Comparison of ENCODE assay signal across 28 cellular contexts in the genomic region with DNA sequence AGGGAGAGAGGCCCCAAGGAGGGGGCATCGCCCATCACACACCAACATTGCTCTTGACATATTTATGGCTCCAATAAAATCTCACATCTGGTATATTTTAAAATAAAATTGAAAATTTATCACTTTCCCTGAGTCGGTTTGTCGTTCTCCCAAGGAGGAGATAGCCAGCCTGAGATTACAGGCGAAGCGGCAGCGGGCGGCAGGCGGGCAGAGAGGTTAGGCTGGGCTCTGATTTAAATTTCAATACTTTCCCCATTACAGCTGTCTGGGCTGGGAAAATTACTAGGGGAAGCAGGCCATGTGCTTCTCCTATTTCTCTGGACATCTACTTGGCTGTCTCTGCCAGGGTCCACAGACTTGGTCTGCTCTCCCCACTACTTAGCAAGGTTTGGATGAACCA.
DNase-seq lines count a peak whose midpoint lies in the region; ATAC-seq, FAIRE-seq and TF ChIP-seq lines count a peak whose summit lies in the region.
"Had no signal": no experiment of that assay in that cellular context is flagged by ENCODE, and none has a peak within 500 bp of the region (broad histone marks: within the 10 kb centered on the region; RNA-seq: fewer than 3 reads in every experiment).

No MANE protein-coding gene starts in this region.

- H4K8ac ChIP-seq in neuronal stem cell (ENCODE audit: low read depth, low read length), result no peak overlapping the region

- peaks cover 36% of the 10 kb centered on the region for H3K4me1 ChIP-seq in NT2/D1 (ENCODE audit: insufficient read depth, insufficient read length)
- H3K4me1 ChIP-seq in iPS-20b (ENCODE audit: insufficient read depth, low read length), result peaks cover 31% of the 10 kb centered on the region; the same call in 1 of the 2 replicates
- H3K4me1 ChIP-seq in neuronal stem cell (ENCODE audit: control insufficient read depth in 2 of 2, insufficient read depth in 1 of 2, low read depth in 1 of 2, low read length in 2 of 2), result peaks cover 18 to 55% of the 10 kb centered on the region in 2 donors
- no peaks in the 10 kb centered on the region for H3K4me1 ChIP-seq in prostate gland (replicated peaks)

- peak overlapping the region; percentile 20 for H3K27ac ChIP-seq in iPS-20b (ENCODE audit: low read length)
- no peak overlapping the region for H3K27ac ChIP-seq in neuronal stem cell (replicated peaks; ENCODE audit: low read length)
- H3K27ac ChIP-seq in prostate gland, result no peak overlapping the region
- H3K27ac ChIP-seq: BLaER1 treated with 17β-estradiol and CSF1 and Interleukin-3, amounts not matched to agents 10 nM and 100 nM; cardiac muscle cell; esophagus squamous epithelium; gastroesophageal sphincter; RWPE1; testis had no signal

- no peak overlapping the region for H3K23ac ChIP-seq in neuronal stem cell (ENCODE audit: low read depth, low read length, poor library complexity)

- H3K4me2 ChIP-seq in neuronal stem cell (ENCODE audit: insufficient read depth, low read length, poor library complexity, severe bottlenecking), result no peak overlapping the region

- no peaks in the 10 kb centered on the region for H3K27me3 ChIP-seq in NT2/D1 (ENCODE audit: insufficient read depth, insufficient read length)
- no peaks in the 10 kb centered on the region; the same call in 1 of the 2 replicates for H3K27me3 ChIP-seq in iPS-20b (ENCODE audit: insufficient read depth, low read length)
- H3K27me3 ChIP-seq in neuronal stem cell (ENCODE audit: control insufficient read depth in 3 of 3, insufficient read depth in 3 of 3, low read depth in 1 of 3, low read length in 3 of 3), result no peaks in the 10 kb centered on the region
- H3K27me3 ChIP-seq in prostate gland (replicated peaks; ENCODE audit: insufficient read depth), result peaks cover 2% of the 10 kb centered on the region
- H3K27me3 ChIP-seq: BLaER1 treated with 17β-estradiol and CSF1 and Interleukin-3, amounts not matched to agents 10 nM and 100 nM; cardiac muscle cell; gastroesophageal sphincter; testis had no signal

- no peak overlapping the region for H3K18ac ChIP-seq in neuronal stem cell (ENCODE audit: low read length)

- no peak overlapping the region for H4K91ac ChIP-seq in neuronal stem cell (ENCODE audit: low read depth, low read length, poor library complexity)

- H2BK120ac ChIP-seq in neuronal stem cell (ENCODE audit: low read depth, low read length), result no peak overlapping the region

- WGBS in neuronal stem cell (ENCODE audit: extremely low coverage in 2 of 2, insufficient read length in 2 of 2, insufficient replicate concordance in 1 of 2), 2 donors, result no CpG with 5 or more reads among the region's 8 CpGs
- WGBS in prostate gland, result 43% methylated on average over 8 of the region's 8 CpGs

- H2AFZ ChIP-seq in neuronal stem cell (ENCODE audit: low read length), result peak overlapping the region; percentile 53

- no peak overlapping the region for H2BK15ac ChIP-seq in neuronal stem cell (ENCODE audit: low read length)

- H3K9ac ChIP-seq in NT2/D1 (ENCODE audit: insufficient read length, low read depth) (peak overlapping the region; percentile 4), iPS-20b (ENCODE audit: low read depth, low read length) (peak overlapping the region; percentile 50; the same call in 1 of the 2 replicates), neuronal stem cell (ENCODE audit: low read depth, low read length, poor library complexity) (no peak overlapping the region)
- H3K9ac ChIP-seq: BLaER1 treated with 17β-estradiol and CSF1 and Interleukin-3, amounts not matched to agents 10 nM and 100 nM had no signal

- H3K14ac ChIP-seq in neuronal stem cell (ENCODE audit: low read length), result no peak overlapping the region

- no peaks in the 10 kb centered on the region for H3K79me1 ChIP-seq in neuronal stem cell (ENCODE audit: low read depth, low read length)

- H3K4ac ChIP-seq in neuronal stem cell (ENCODE audit: low read length), result no peak overlapping the region

- no peak overlapping the region for H2BK5ac ChIP-seq in neuronal stem cell (ENCODE audit: low read length)

- no peak for TF ChIP-seq CTCF in prostate gland (IDR thresholded peaks at IDR 0.05)

- H3K4me3 ChIP-seq in NT2/D1 (ENCODE audit: insufficient read length, low read depth) (no peak overlapping the region), iPS-20b (ENCODE audit: low read length) (no peak overlapping the region), neuronal stem cell (ENCODE audit: low read length in 2 of 2) (no peak overlapping the region), prostate gland (no peak overlapping the region)
- H3K4me3 ChIP-seq: BLaER1 treated with 17β-estradiol and CSF1 and Interleukin-3, amounts not matched to agents 10 nM and 100 nM; cardiac muscle cell; esophagus squamous epithelium; gastroesophageal sphincter; testis had no signal

- peak overlapping the region; percentile 30 for H2AK5ac ChIP-seq in neuronal stem cell (ENCODE audit: low read depth, low read length)

- H3K36me3 ChIP-seq in NT2/D1 (ENCODE audit: insufficient read depth, insufficient read length, low read length), result no peaks in the 10 kb centered on the region
- no peaks in the 10 kb centered on the region for H3K36me3 ChIP-seq in iPS-20b (ENCODE audit: insufficient read depth, low read depth, low read length)
- H3K36me3 ChIP-seq in neuronal stem cell (replicated peaks in 1 of 2; ENCODE audit: control insufficient read depth in 2 of 2, insufficient read depth in 2 of 2, low read length in 2 of 2), result no peaks in the 10 kb centered on the region
- no peaks in the 10 kb centered on the region for H3K36me3 ChIP-seq in prostate gland
- H3K36me3 ChIP-seq: BLaER1 treated with 17β-estradiol and CSF1 and Interleukin-3, amounts not matched to agents 10 nM and 100 nM; cardiac muscle cell; esophagus squamous epithelium; gastroesophageal sphincter had no signal

- DNase-seq in EH (ENCODE audit: low read depth) (peak; percentile 14), NT2/D1 (ENCODE audit: low read depth, low spot score) (no peak), neuronal stem cell (ENCODE audit: low spot score) (no peak), prostate gland (ENCODE audit: low spot score) (no peak), NCI-H187 (lab: John Stamatoyannopoulos, UW) (no peak), GM19239 (ENCODE audit: insufficient read length, low spot score) (no peak)
- DNase-seq: activated CD4-positive, alpha-beta T cell treated with anti-CD3 and anti-CD28 coated beads for 48 hours; activated naive CD4-positive, alpha-beta T cell treated with anti-CD3 and anti-CD28 coated beads for 36 hours; activated T-cell treated with anti-CD3 and anti-CD28 coated beads, Interleukin-2, amount 50 U/mL, for 48 hours; cortex of kidney; EL; esophagus squamous epithelium; KBM-7; MM.1S; NCI-H1436 treated with DMSO at 0.1 percent for 48 hours; NCI-H2171; NCI-H526; retina; stimulated activated CD4-positive, alpha-beta T cell treated with anti-CD3 and anti-CD28 coated beads, Interleukin-4, amount 100 ng/mL, for 24 hours; stimulated activated naive CD4-positive, alpha-beta T cell treated with Interleukin-2 at 50 U/mL for 16 hours; testis had no signal

- H2BK12ac ChIP-seq in neuronal stem cell (ENCODE audit: low read length), result no peak overlapping the region

- intact Hi-C loops in prostate gland (cut with DNase I), result no loop called here

- TF ChIP-seq POLR2A in prostate gland (IDR thresholded peaks at IDR 0.05), result no peak

- FAIRE-seq in GM19239 (lab: Jason Lieb, UNC), result no peak
- FAIRE-seq: keratinocyte had no signal

- peaks cover 9% of the 10 kb centered on the region; the same call in 1 of the 2 replicates for H3K9me3 ChIP-seq in NT2/D1 (ENCODE audit: insufficient read depth, low read length)
- H3K9me3 ChIP-seq in iPS-20b (ENCODE audit: insufficient read depth, low read depth, low read length), result no peaks in the 10 kb centered on the region
- H3K9me3 ChIP-seq in neuronal stem cell (replicated peaks in 1 of 2; ENCODE audit: control insufficient read depth in 2 of 2, insufficient read depth in 1 of 2, low read depth in 1 of 2, low read length in 2 of 2), result peaks cover 0 to 8% of the 10 kb centered on the region in 2 donors
- H3K9me3 ChIP-seq in prostate gland, result no peaks in the 10 kb centered on the region
- H3K9me3 ChIP-seq: BLaER1 treated with 17β-estradiol and CSF1 and Interleukin-3, amounts not matched to agents 10 nM and 100 nM; esophagus squamous epithelium; gastroesophageal sphincter; testis had no signal

- no peak for ATAC-seq in GM21447 (IDR thresholded peaks at IDR 0.05; ENCODE audit: unreplicated experiment)
- ATAC-seq: gastroesophageal sphincter had no signal
